In genomic region chr11:45655347-45655756, GRCh38 we compare ENCODE assay signal across 8 cellular contexts. TPM values are rescaled to one million over a fixed set of nuclear protein-coding genes. Genes with fewer than 3 reads are reported as not detected.
DNase-seq lines count a peak whose midpoint lies in the region; ATAC-seq and TF ChIP-seq lines count a peak whose summit lies in the region.

No MANE protein-coding gene starts in this region.

- 15 to 24% methylated on average over 9 to 16 of the region's 16 CpGs for WGBS in endodermal cell (ENCODE audit: insufficient coverage in 1 of 2, insufficient read length in 1 of 2), 2 experiments

- no peaks in the 10 kb centered on the region for H3K36me3 ChIP-seq in endodermal cell (ENCODE audit: control insufficient read depth, insufficient read depth, low read length)

- peaks cover 5% of the 10 kb centered on the region for H3K4me1 Mint-ChIP-seq in endodermal cell

- no peak overlapping the region for H3K9ac ChIP-seq in endodermal cell (ENCODE audit: extremely low read depth, low read length, poor library complexity, severe bottlenecking)

- no peaks in the 10 kb centered on the region for H3K9me3 Mint-ChIP-seq in endodermal cell

- TF ChIP-seq CTCF in endodermal cell (conservative IDR thresholded peaks at IDR 0.05) = peak; percentile 94

- no peaks in the 10 kb centered on the region for H3K36me3 Mint-ChIP-seq in endodermal cell (ENCODE audit: low read depth)

- H3K27ac Mint-ChIP-seq in endodermal cell = peak overlapping the region; percentile 76

- H3K27ac ChIP-seq in endodermal cell (ENCODE audit: low read depth, low read length) = no peak overlapping the region

- H3K4me3 ChIP-seq in endodermal cell (ENCODE audit: low read length) = no peak overlapping the region

- peak; percentile 51 for ATAC-seq in HG03066 (IDR thresholded peaks at IDR 0.05; ENCODE audit: low read depth, unreplicated experiment)

- no peaks in the 10 kb centered on the region for H3K27me3 ChIP-seq in endodermal cell (ENCODE audit: control insufficient read depth, insufficient read depth, low read length, poor library complexity, severe bottlenecking)

- H3K27me3 Mint-ChIP-seq in endodermal cell (ENCODE audit: insufficient read depth) = peaks cover 8% of the 10 kb centered on the region

- no peaks in the 10 kb centered on the region for H3K9me3 ChIP-seq in endodermal cell (ENCODE audit: control insufficient read depth, low read length)

- no peaks in the 10 kb centered on the region for H3K4me1 ChIP-seq in endodermal cell (ENCODE audit: control insufficient read depth, insufficient read depth, low read length)

- H3K4me3 Mint-ChIP-seq in endodermal cell = no peak overlapping the region

- DNase-seq in DMS79 (lab: John Stamatoyannopoulos, UW) (peak; percentile 46), NCI-H748 treated with DMSO at 0.1 percent for 48 hours (lab: John Stamatoyannopoulos, UW) (peak; percentile 53), endodermal cell (peak; percentile 97), mesenteric fat pad (ENCODE audit: low spot score) (peak; percentile 92), GF-D8 (lab: John Stamatoyannopoulos, UW) (no peak)
- DNase-seq in activated CD8-positive, alpha-beta memory T cell treated with anti-CD3 and anti-CD28 coated beads for 4 hours (ENCODE audit: low read depth in 2 of 2) = peak; percentile 12 to 16
- DNase-seq in stimulated activated CD8-positive, alpha-beta memory T cell treated with anti-CD3 and anti-CD28 coated beads, Interleukin-4, amount 100 ng/mL, for 1 hour (ENCODE audit: low read depth in 2 of 2, low spot score in 1 of 2) = peak; percentile 10 to 19

RNA-seq across cellular contexts. Expression of gene CHST1, which starts 10.1 kb away (rescaled TPM):
- total RNA-seq in endodermal cell = 1 to 10 TPM in 1 of 2 donors, under 1 TPM in 1; 0.95 to 1.6 TPM
- polyA plus RNA-seq in endodermal cell (2013, experiment 1 of 2) = 3.1 TPM
- polyA plus RNA-seq in endodermal cell (2013, experiment 2 of 2) = 3.4 TPM
- total RNA-seq in mesenteric fat pad = 3.2 TPM
